15 cellular contexts compared by ENCODE assay signal in genomic region chr4:120683902-120684540, GRCh38.
DNase-seq lines count a peak whose midpoint lies in the region; TF ChIP-seq lines count a peak whose summit lies in the region.
"Had no signal": no experiment of that assay in that cellular context is flagged by ENCODE, and none has a peak within 500 bp of the region (broad histone marks: within the 10 kb centered on the region; RNA-seq: fewer than 3 reads in every experiment).

No MANE protein-coding gene starts in this region.

- no peaks in the 10 kb centered on the region for H3K36me3 Mint-ChIP-seq in nephron (ENCODE audit: low read depth)

- POLR2A ChIA-PET in SK-N-SH (lab: Yijun Ruan, JAX): no interaction called here

- H3K27me3 Mint-ChIP-seq in nephron (ENCODE audit: low read depth): no peaks in the 10 kb centered on the region

- H3K9me3 Mint-ChIP-seq in nephron: peaks cover 2% of the 10 kb centered on the region
- H3K9me3 Mint-ChIP-seq: H9 had no signal

- no peaks in the 10 kb centered on the region for H3K27me3 ChIP-seq in SK-N-SH (ENCODE audit: insufficient read depth)
- no peaks in the 10 kb centered on the region for H3K27me3 ChIP-seq in vagina
- H3K27me3 ChIP-seq: BLaER1 treated with 17β-estradiol and CSF1 and Interleukin-3, amounts not matched to agents 10 nM and 100 nM had no signal

- CTCF ChIA-PET in SK-N-SH (lab: Yijun Ruan, JAX): no interaction called here

- H3F3A ChIP-seq in SK-N-SH (replicated peaks; ENCODE audit: insufficient read depth): no peaks in the 10 kb centered on the region

- H4K20me1 ChIP-seq in SK-N-SH (ENCODE audit: insufficient read depth): no peaks in the 10 kb centered on the region
- H4K20me1 ChIP-seq: BLaER1 treated with 17β-estradiol and CSF1 and Interleukin-3, amounts not matched to agents 10 nM and 100 nM had no signal

- H3K79me2 ChIP-seq in SK-N-SH (ENCODE audit: insufficient read depth): no peaks in the 10 kb centered on the region

- H3K36me3 ChIP-seq in SK-N-SH (replicated peaks in 1 of 2; ENCODE audit: control insufficient read depth in 1 of 2, insufficient read depth in 2 of 2, low read length in 1 of 2) (no peaks in the 10 kb centered on the region), vagina (no peaks in the 10 kb centered on the region)
- H3K36me3 ChIP-seq: BLaER1 treated with 17β-estradiol and CSF1 and Interleukin-3, amounts not matched to agents 10 nM and 100 nM had no signal

- no peak for TF ChIP-seq POLR2A in vagina (IDR thresholded peaks at IDR 0.05)

- H3K4me1 ChIP-seq in SK-N-SH (ENCODE audit: control insufficient read depth in 1 of 2, insufficient read depth in 2 of 2, low read depth in 1 of 2, low read length in 1 of 2): no peaks in the 10 kb centered on the region; a peak in 1 of 4 replicates
- H3K4me1 ChIP-seq in vagina: no peaks in the 10 kb centered on the region
- H3K4me1 ChIP-seq: BLaER1 treated with 17β-estradiol and CSF1 and Interleukin-3, amounts not matched to agents 10 nM and 100 nM had no signal

- no peaks in the 10 kb centered on the region for H3K9me2 ChIP-seq in SK-N-SH

- TF ChIP-seq EP300 in SK-N-SH (IDR thresholded peaks at IDR 0.05; ENCODE audit: borderline replicate concordance in 1 of 2, low read depth in 1 of 2, low read length in 1 of 2): no peak

- H3K27ac ChIP-seq in SK-N-SH (ENCODE audit: low read depth in 2 of 2, low read length in 1 of 2) (peak overlapping the region in 1 of 2 experiments; percentile 4; a peak in 1 of 4 replicates), vagina (no peak overlapping the region)
- H3K27ac ChIP-seq: BLaER1 treated with 17β-estradiol and CSF1 and Interleukin-3, amounts not matched to agents 10 nM and 100 nM had no signal

- peak overlapping the region in 1 of 3 experiments; percentile 24 for H3K4me3 Mint-ChIP-seq in nephron
- H3K4me3 Mint-ChIP-seq: H9 had no signal

- no peak overlapping the region; a peak in 1 of 4 replicates for H3K4me3 ChIP-seq in SK-N-SH (ENCODE audit: low read depth in 2 of 2, low read length in 1 of 2)
- H3K4me3 ChIP-seq in fibroblast of mammary gland (ENCODE audit: control insufficient read depth, low read depth, low read length): no peak overlapping the region
- no peak overlapping the region for H3K4me3 ChIP-seq in vagina
- H3K4me3 ChIP-seq: BLaER1 treated with 17β-estradiol and CSF1 and Interleukin-3, amounts not matched to agents 10 nM and 100 nM had no signal

- peak overlapping the region; percentile 66 to 90 (median 75) for H3K27ac Mint-ChIP-seq in nephron
- H3K27ac Mint-ChIP-seq: H9 had no signal

- H3K9me3 ChIP-seq in SK-N-SH (no peaks in the 10 kb centered on the region), vagina (no peaks in the 10 kb centered on the region)
- H3K9me3 ChIP-seq: BLaER1 treated with 17β-estradiol and CSF1 and Interleukin-3, amounts not matched to agents 10 nM and 100 nM had no signal

- no peak for TF ChIP-seq RAD21 in SK-N-SH (IDR thresholded peaks at IDR 0.05; ENCODE audit: low read length)

- intact Hi-C loops in vagina (cut with DNase I): no loop called here

- no peak overlapping the region for H3K9ac ChIP-seq in SK-N-SH
- H3K9ac ChIP-seq: BLaER1 treated with 17β-estradiol and CSF1 and Interleukin-3, amounts not matched to agents 10 nM and 100 nM had no signal

- peaks cover 5% of the 10 kb centered on the region for H3K4me1 Mint-ChIP-seq in nephron

- H2AFZ ChIP-seq in SK-N-SH (ENCODE audit: low read depth): peak overlapping the region; percentile 61; the same call in 1 of the 2 replicates

- 34% methylated on average over 6 of the region's 6 CpGs for whole genome bisulfite sequencing in SK-N-SH (ENCODE audit: low lambda C conversion rate)

- TF ChIP-seq CTCF in SK-N-SH (IDR thresholded peaks at IDR 0.05) (no peak), fibroblast of mammary gland (conservative IDR thresholded peaks at IDR 0.05; ENCODE audit: control insufficient read depth, insufficient read depth, low read depth, low read length) (no peak), nephron (IDR thresholded peaks at IDR 0.05; ENCODE audit: unreplicated experiment in 3 of 3) (no peak), vagina (IDR thresholded peaks at IDR 0.05) (no peak)

- H3K4me2 ChIP-seq in SK-N-SH: no peak overlapping the region
- H3K4me2 ChIP-seq: BLaER1 treated with 17β-estradiol and CSF1 and Interleukin-3, amounts not matched to agents 10 nM and 100 nM had no signal

- DNase-seq in HT-29 (ENCODE audit: low spot score) (peak; percentile 5), SK-N-SH (no peak), fibroblast of mammary gland (ENCODE audit: low read depth) (peak; percentile 25), vagina (ENCODE audit: extremely low spot score in 2 of 2) (no peak), GM03348 (ENCODE audit: low spot score) (no peak), NCI-H1105 (lab: John Stamatoyannopoulos, UW) (no peak), activated gamma-delta T cell treated with Interleukin-2 at 50 U/mL for 16 hours (no peak)
- DNase-seq: H9, Kasumi-1, NCI-H146, NCI-H345, NCI-H82, Right ventricle myocardium superior had no signal

TF ChIP-seq in SK-N-SH, 30 proteins besides CTCF, POLR2A, EP300 and RAD21:
- TF ChIP-seq JUND (IDR thresholded peaks at IDR 0.05) (no peak), TEAD4 (IDR thresholded peaks at IDR 0.05; ENCODE audit: borderline replicate concordance, insufficient read depth) (no peak)
- TF ChIP-seq, protein P1, sequence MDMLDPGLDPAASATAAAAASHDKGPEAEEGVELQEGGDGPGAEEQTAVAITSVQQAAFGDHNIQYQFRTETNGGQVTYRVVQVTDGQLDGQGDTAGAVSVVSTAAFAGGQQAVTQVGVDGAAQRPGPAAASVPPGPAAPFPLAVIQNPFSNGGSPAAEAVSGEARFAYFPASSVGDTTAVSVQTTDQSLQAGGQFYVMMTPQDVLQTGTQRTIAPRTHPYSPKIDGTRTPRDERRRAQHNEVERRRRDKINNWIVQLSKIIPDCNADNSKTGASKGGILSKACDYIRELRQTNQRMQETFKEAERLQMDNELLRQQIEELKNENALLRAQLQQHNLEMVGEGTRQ (IDR thresholded peaks at IDR 0.05; ENCODE audit: borderline replicate concordance, low read depth, low read length): no peak
TF ChIP-seq in SK-N-SH: peak in this region for 0.

Comparison
In these comparisons a context has a peak if more than half of its experiments do, and no peak if none do; other contexts are left out.
1. DNase-seq: peak in HT-29 (single experiment) and fibroblast of mammary gland (single experiment); none in SK-N-SH (single experiment), vagina (0 of 2), GM03348 (single experiment), NCI-H1105 (single experiment) and activated gamma-delta T cell treated with Interleukin-2 at 50 U/mL for 16 hours (single experiment).